In the genomic region with DNA sequence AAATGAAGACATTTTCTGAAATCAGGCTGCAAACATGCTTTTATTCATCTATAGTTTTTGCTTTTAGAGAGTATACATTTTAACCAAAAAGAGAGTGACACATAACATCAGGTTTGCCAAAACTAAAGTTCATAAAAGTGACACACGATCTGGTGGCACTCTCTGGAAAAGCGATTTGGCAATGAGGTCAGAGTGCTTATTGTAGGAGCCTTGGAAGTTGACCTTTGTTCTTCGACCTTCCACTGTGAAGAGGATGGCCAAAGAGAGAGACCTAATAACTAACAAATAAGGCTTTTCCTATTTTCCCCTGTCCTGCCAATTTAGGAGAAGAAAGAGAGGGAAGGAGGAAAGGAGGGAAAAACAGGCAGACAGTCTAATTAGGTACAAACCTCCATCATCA, we compare ENCODE assay signal across 2 cellular contexts.
TF ChIP-seq lines count a peak whose summit lies in the region.

No MANE protein-coding gene starts in this region.

TF ChIP-seq in HCT116, 20 proteins besides CTCF, POLR2A, EP300 and RAD21:
- TF ChIP-seq, protein P1, sequence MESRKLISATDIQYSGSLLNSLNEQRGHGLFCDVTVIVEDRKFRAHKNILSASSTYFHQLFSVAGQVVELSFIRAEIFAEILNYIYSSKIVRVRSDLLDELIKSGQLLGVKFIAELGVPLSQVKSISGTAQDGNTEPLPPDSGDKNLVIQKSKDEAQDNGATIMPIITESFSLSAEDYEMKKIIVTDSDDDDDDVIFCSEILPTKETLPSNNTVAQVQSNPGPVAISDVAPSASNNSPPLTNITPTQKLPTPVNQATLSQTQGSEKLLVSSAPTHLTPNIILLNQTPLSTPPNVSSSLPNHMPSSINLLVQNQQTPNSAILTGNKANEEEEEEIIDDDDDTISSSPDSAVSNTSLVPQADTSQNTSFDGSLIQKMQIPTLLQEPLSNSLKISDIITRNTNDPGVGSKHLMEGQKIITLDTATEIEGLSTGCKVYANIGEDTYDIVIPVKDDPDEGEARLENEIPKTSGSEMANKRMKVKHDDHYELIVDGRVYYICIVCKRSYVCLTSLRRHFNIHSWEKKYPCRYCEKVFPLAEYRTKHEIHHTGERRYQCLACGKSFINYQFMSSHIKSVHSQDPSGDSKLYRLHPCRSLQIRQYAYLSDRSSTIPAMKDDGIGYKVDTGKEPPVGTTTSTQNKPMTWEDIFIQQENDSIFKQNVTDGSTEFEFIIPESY (IDR thresholded peaks at IDR 0.05; ENCODE audit: extremely low read depth, insufficient replicate concordance, low read length) = no peak
- no peak for TF ChIP-seq YY1 (IDR thresholded peaks at IDR 0.05; ENCODE audit: extremely low read depth, insufficient replicate concordance, low read depth, low read length)
- no peak for TF ChIP-seq FOSL1 (IDR thresholded peaks at IDR 0.05; ENCODE audit: low read depth)
- TF ChIP-seq JUND (IDR thresholded peaks at IDR 0.05) = no peak
- no peak for TF ChIP-seq ATF3 (IDR thresholded peaks at IDR 0.05)
- TF ChIP-seq EZH2phosphoT487 (IDR thresholded peaks at IDR 0.05; ENCODE audit: borderline replicate concordance) = no peak
- TF ChIP-seq SP1 (IDR thresholded peaks at IDR 0.05; ENCODE audit: low read depth) = no peak
- no peak for TF ChIP-seq EZH2 (IDR thresholded peaks at IDR 0.05)
- TF ChIP-seq EGR1 (IDR thresholded peaks at IDR 0.05; ENCODE audit: low read depth) = no peak
- TF ChIP-seq SIN3A (IDR thresholded peaks at IDR 0.05; ENCODE audit: low read depth) = no peak
- TF ChIP-seq ZFX (IDR thresholded peaks at IDR 0.05) = no peak
- TF ChIP-seq ZNF274 (IDR thresholded peaks at IDR 0.05; ENCODE audit: low read depth, low read length) = no peak
- TF ChIP-seq, protein P2, sequence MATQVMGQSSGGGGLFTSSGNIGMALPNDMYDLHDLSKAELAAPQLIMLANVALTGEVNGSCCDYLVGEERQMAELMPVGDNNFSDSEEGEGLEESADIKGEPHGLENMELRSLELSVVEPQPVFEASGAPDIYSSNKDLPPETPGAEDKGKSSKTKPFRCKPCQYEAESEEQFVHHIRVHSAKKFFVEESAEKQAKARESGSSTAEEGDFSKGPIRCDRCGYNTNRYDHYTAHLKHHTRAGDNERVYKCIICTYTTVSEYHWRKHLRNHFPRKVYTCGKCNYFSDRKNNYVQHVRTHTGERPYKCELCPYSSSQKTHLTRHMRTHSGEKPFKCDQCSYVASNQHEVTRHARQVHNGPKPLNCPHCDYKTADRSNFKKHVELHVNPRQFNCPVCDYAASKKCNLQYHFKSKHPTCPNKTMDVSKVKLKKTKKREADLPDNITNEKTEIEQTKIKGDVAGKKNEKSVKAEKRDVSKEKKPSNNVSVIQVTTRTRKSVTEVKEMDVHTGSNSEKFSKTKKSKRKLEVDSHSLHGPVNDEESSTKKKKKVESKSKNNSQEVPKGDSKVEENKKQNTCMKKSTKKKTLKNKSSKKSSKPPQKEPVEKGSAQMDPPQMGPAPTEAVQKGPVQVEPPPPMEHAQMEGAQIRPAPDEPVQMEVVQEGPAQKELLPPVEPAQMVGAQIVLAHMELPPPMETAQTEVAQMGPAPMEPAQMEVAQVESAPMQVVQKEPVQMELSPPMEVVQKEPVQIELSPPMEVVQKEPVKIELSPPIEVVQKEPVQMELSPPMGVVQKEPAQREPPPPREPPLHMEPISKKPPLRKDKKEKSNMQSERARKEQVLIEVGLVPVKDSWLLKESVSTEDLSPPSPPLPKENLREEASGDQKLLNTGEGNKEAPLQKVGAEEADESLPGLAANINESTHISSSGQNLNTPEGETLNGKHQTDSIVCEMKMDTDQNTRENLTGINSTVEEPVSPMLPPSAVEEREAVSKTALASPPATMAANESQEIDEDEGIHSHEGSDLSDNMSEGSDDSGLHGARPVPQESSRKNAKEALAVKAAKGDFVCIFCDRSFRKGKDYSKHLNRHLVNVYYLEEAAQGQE (IDR thresholded peaks at IDR 0.05; ENCODE audit: low read depth) = no peak
- TF ChIP-seq POLR2AphosphoS5 (IDR thresholded peaks at IDR 0.05; ENCODE audit: low read depth, low read length) = no peak
- TF ChIP-seq, protein P3, sequence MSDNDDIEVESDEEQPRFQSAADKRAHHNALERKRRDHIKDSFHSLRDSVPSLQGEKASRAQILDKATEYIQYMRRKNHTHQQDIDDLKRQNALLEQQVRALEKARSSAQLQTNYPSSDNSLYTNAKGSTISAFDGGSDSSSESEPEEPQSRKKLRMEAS (IDR thresholded peaks at IDR 0.05) = no peak
- TF ChIP-seq SRF (IDR thresholded peaks at IDR 0.05; ENCODE audit: low read depth) = no peak
- TF ChIP-seq CBX3 (IDR thresholded peaks at IDR 0.05; ENCODE audit: low read depth) = no peak

TF ChIP-seq in H1, 55 proteins besides CTCF, POLR2A, EP300 and RAD21:
- TF ChIP-seq EZH2 (IDR thresholded peaks at IDR 0.05; ENCODE audit: low read depth, low read length, severe bottlenecking) = no peak
- TF ChIP-seq GTF2F1 (IDR thresholded peaks at IDR 0.05; ENCODE audit: borderline replicate concordance, low read depth, low read length) = no peak
- no peak for TF ChIP-seq SIRT6 (IDR thresholded peaks at IDR 0.05; ENCODE audit: low read length)
- TF ChIP-seq USF2 (IDR thresholded peaks at IDR 0.05; ENCODE audit: low read length) = no peak
- no peak for TF ChIP-seq SP1 (IDR thresholded peaks at IDR 0.05; ENCODE audit: low read depth, low read length)
- no peak for TF ChIP-seq RXRA (IDR thresholded peaks at IDR 0.05; ENCODE audit: insufficient read depth, low read depth, low read length)
- TF ChIP-seq CBX5 (IDR thresholded peaks at IDR 0.05; ENCODE audit: low read depth, low read length) = no peak
